Comparison of ENCODE assay signal across 7 cellular contexts in the genomic region with DNA sequence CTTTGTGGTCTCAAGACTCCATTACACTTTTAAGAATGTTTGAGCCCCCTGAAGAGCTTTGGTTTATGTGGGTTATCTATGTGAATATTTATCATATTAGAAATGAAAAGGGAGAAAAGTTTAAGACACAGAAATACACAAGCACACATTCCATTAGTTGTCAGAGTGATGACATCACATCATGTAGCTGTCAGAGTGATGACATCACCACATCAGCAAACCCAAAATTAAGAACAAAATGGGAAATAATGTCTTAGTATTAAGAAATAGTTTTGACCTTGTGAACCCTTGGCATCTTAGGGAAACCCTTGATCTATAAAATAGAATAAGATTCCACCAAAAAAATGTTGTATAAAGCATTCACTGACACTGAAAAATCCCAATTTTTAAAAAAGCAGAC.
"Had no signal": no experiment of that assay in that cellular context is flagged by ENCODE, and none has a peak within 500 bp of the region (broad histone marks: within the 10 kb centered on the region; RNA-seq: fewer than 3 reads in every experiment).

No MANE protein-coding gene starts in this region.

- H3K27me3 Mint-ChIP-seq: IgD-negative memory B cell had no signal

- H3K4me3 Mint-ChIP-seq: IgD-negative memory B cell had no signal

- H3K36me3 Mint-ChIP-seq: IgD-negative memory B cell had no signal

- H3K4me3 ChIP-seq: HAP-1 had no signal

- ATAC-seq: HCT116 had no signal

- H3K4me1 ChIP-seq: HAP-1 had no signal

- H3K36me3 ChIP-seq: HAP-1 had no signal

- FAIRE-seq: HTR-8/SVneo had no signal

- DNase-seq: H7, Kasumi-1, KG1 had no signal
